ENCODE assay signal across 8 cellular contexts in the genomic region with DNA sequence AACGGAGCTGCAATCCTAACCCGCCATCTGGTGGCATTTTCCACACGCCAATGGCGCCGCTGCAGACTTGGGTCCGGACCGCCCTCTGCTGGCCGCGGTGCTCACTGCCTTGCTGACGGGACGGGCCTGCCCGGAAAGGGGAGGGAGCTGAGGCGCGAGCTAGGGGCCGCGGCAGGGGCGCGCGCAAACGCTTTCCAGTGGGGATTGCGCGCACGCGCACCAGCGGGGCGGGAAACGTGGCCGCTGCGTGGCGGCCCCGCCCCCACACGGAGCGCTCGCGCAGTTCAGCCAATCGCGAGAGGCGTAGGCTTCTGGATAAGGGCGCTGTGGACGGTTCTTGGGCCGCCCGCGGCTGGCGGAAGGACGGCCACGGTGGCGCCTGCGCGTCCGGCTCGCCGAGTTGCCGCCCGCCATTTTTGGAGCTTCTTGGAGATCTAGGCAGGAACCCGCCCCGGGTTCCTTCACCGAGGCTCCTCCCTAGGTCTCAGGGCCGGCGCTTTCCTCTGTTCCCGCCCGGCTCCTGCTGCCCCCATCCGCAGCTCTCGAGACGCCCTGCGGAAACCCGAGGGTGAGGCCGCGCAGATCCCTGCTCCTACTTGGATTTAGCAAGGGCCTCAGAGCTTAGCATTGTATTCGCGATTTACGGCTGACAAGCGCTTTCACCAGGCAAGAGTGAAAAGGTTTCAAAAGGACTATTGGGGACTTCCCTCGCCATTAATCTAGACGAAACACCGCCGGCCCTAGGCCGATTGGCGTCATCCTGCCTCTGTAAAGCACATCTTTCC. TPM values are rescaled to one million over a fixed set of nuclear protein-coding genes. Genes with fewer than 3 reads are reported as not detected.
A peak's percentile ranks its signal among the peaks of the same experiment; 100 is the strongest.
DNase-seq lines count a peak whose midpoint lies in the region; ATAC-seq, FAIRE-seq and TF ChIP-seq lines count a peak whose summit lies in the region.

TSS of gene STAG1 (minus strand) at position 52 of the 785 bp plus-strand sequence. CDS start 121,480 bp downstream, outside the sequence.

- no peak for FAIRE-seq in kidney (lab: Jason Lieb, UNC)

- H3K36me3 ChIP-seq in kidney (ENCODE audit: control insufficient read depth in 1 of 2, insufficient read depth in 2 of 2, low read length in 2 of 2), result no peaks in the 10 kb centered on the region

- H3K27ac ChIP-seq in kidney (ENCODE audit: low read depth in 2 of 2, low read length in 2 of 2), result peak within 1 kb of the TSS; percentile 98

- peaks cover 2 to 16% of the 10 kb centered on the region in 2 donors for H3K4me1 ChIP-seq in kidney (ENCODE audit: control insufficient read depth in 1 of 2, insufficient read depth in 1 of 2, low read depth in 1 of 2, low read length in 2 of 2)

- peak; percentile 81 for ATAC-seq in GM19043 (IDR thresholded peaks at IDR 0.05; ENCODE audit: low read depth, unreplicated experiment)
- ATAC-seq in HG03378 (IDR thresholded peaks at IDR 0.05; ENCODE audit: unreplicated experiment), result peak; percentile 82

- intact Hi-C loops in kidney (cut with DNase I), result loop anchor here (10.0 kb wide), 1 partner anchor 262 kb away; no protein-coding TSS in a partner anchor

- no peaks in the 10 kb centered on the region for H3K9me3 ChIP-seq in kidney (ENCODE audit: control insufficient read depth in 1 of 2, low read length in 2 of 2)

- TF ChIP-seq CTCF in kidney (IDR thresholded peaks at IDR 0.05; ENCODE audit: borderline replicate concordance, extremely low read depth, insufficient read depth), result peak; percentile 99

- DNase-seq in Ammon's horn (ENCODE audit: low spot score) (peak; percentile 98), NCI-H446 treated with DMSO at 0.1 percent for 48 hours (lab: John Stamatoyannopoulos, UW) (peak; percentile 98), cerebellar nuclear complex (lab: John Stamatoyannopoulos, UW) (peak; percentile 69 to 90), kidney (peak; percentile 100)
- peak; percentile 99 for DNase-seq in activated CD4-positive, CD25-positive, alpha-beta regulatory T cell treated with anti-CD3 and anti-CD28 coated beads, Interleukin-2, amount 50 U/mL, for 72 hours
- DNase-seq in stimulated activated CD4-positive, alpha-beta T cell treated with anti-CD3 and anti-CD28 coated beads, Interleukin-15, amount 100 ng/mL, for 24 hours, result peak; percentile 99

- peak within 1 kb of the TSS; percentile 85 to 97 for H3K9ac ChIP-seq in kidney (ENCODE audit: low read length in 2 of 2)

- peak within 1 kb of the TSS; percentile 83 to 89 for H3K4me3 ChIP-seq in kidney (ENCODE audit: low read length in 2 of 2)

RNA-seq across cellular contexts. Expression of gene STAG1, which starts in this region (rescaled TPM):
- 49.9 TPM for total RNA-seq in kidney
- polyA plus RNA-seq in kidney (ENCODE audit: insufficient read depth, low read depth, low replicate concordance), result 7.8 TPM

Comparison
In these comparisons a context has a peak if more than half of its experiments do, and no peak if none do; other contexts are left out.
1. Peak in every context shown above with its lines: DNase-seq, ATAC-seq, H3K4me3 ChIP-seq and H3K27ac ChIP-seq.